ENCODE assay signal across 19 cellular contexts in genomic region chr2:2881507-2881906, GRCh38.
DNase-seq lines count a peak whose midpoint lies in the region; ATAC-seq, FAIRE-seq and TF ChIP-seq lines count a peak whose summit lies in the region.
"Had no signal": no experiment of that assay in that cellular context is flagged by ENCODE, and none has a peak within 500 bp of the region (broad histone marks: within the 10 kb centered on the region; RNA-seq: fewer than 3 reads in every experiment).

No MANE protein-coding gene starts in this region.

- no peak overlapping the region for H3K4me3 Mint-ChIP-seq in activated naive CD8-positive, alpha-beta T cell treated with anti-CD3 and anti-CD28 coated beads for 36 hours
- H3K4me3 Mint-ChIP-seq in activated naive CD8-positive, alpha-beta T cell treated with anti-CD3 and anti-CD28 coated beads, Interleukin-2, amount 50 U/mL, for 24 hours = no peak overlapping the region
- no peak overlapping the region for H3K4me3 Mint-ChIP-seq in type B pancreatic cell
- H3K4me3 Mint-ChIP-seq: CD14-positive monocyte; CD8-positive, alpha-beta T cell had no signal

- H3K27ac Mint-ChIP-seq in activated naive CD8-positive, alpha-beta T cell treated with anti-CD3 and anti-CD28 coated beads for 36 hours = peak overlapping the region; percentile 9
- no peak overlapping the region for H3K27ac Mint-ChIP-seq in activated naive CD8-positive, alpha-beta T cell treated with anti-CD3 and anti-CD28 coated beads, Interleukin-2, amount 50 U/mL, for 24 hours
- peak overlapping the region; percentile 2 for H3K27ac Mint-ChIP-seq in type B pancreatic cell
- H3K27ac Mint-ChIP-seq: CD14-positive monocyte; CD8-positive, alpha-beta T cell had no signal

- H3K9me3 Mint-ChIP-seq in activated naive CD8-positive, alpha-beta T cell treated with anti-CD3 and anti-CD28 coated beads for 36 hours = peaks cover 8% of the 10 kb centered on the region
- peaks cover 13% of the 10 kb centered on the region for H3K9me3 Mint-ChIP-seq in activated naive CD8-positive, alpha-beta T cell treated with anti-CD3 and anti-CD28 coated beads, Interleukin-2, amount 50 U/mL, for 24 hours
- peaks cover 5% of the 10 kb centered on the region for H3K9me3 Mint-ChIP-seq in type B pancreatic cell

- H3K4me1 Mint-ChIP-seq in activated naive CD8-positive, alpha-beta T cell treated with anti-CD3 and anti-CD28 coated beads for 36 hours = no peaks in the 10 kb centered on the region
- peaks cover 2% of the 10 kb centered on the region for H3K4me1 Mint-ChIP-seq in activated naive CD8-positive, alpha-beta T cell treated with anti-CD3 and anti-CD28 coated beads, Interleukin-2, amount 50 U/mL, for 24 hours
- H3K4me1 Mint-ChIP-seq in type B pancreatic cell (ENCODE audit: unreplicated experiment) = peaks cover 10% of the 10 kb centered on the region
- H3K4me1 Mint-ChIP-seq: CD14-positive monocyte had no signal

- no peaks in the 10 kb centered on the region for H3K27me3 Mint-ChIP-seq in activated naive CD8-positive, alpha-beta T cell treated with anti-CD3 and anti-CD28 coated beads for 36 hours
- peaks cover 2% of the 10 kb centered on the region for H3K27me3 Mint-ChIP-seq in activated naive CD8-positive, alpha-beta T cell treated with anti-CD3 and anti-CD28 coated beads, Interleukin-2, amount 50 U/mL, for 24 hours
- peaks cover 3% of the 10 kb centered on the region for H3K27me3 Mint-ChIP-seq in type B pancreatic cell

- no peak for DNase-seq in activated naive CD8-positive, alpha-beta T cell treated with anti-CD3 and anti-CD28 coated beads for 36 hours
- no peak for DNase-seq in activated naive CD8-positive, alpha-beta T cell treated with anti-CD3 and anti-CD28 coated beads, Interleukin-2, amount 50 U/mL, for 24 hours
- DNase-seq in SHP77 treated with DMSO at 0.1 percent for 48 hours (lab: John Stamatoyannopoulos, UW) = peak; percentile 67
- peak; percentile 69 for DNase-seq in left kidney (ENCODE audit: low read depth, low spot score)
- DNase-seq in type B pancreatic cell (ENCODE audit: extremely low spot score, unreplicated experiment) = no peak
- no peak for DNase-seq in RCC 7860 (ENCODE audit: low spot score)
- DNase-seq in NCI-H82 (lab: John Stamatoyannopoulos, UW) = no peak
- DNase-seq: ACHN; CD8-positive, alpha-beta T cell; COR-L47; DMS53; GF-D8; GM23248 had no signal

- no peaks in the 10 kb centered on the region for H3K36me3 Mint-ChIP-seq in activated naive CD8-positive, alpha-beta T cell treated with anti-CD3 and anti-CD28 coated beads for 36 hours
- no peaks in the 10 kb centered on the region for H3K36me3 Mint-ChIP-seq in activated naive CD8-positive, alpha-beta T cell treated with anti-CD3 and anti-CD28 coated beads, Interleukin-2, amount 50 U/mL, for 24 hours (ENCODE audit: low read depth)
- no peaks in the 10 kb centered on the region for H3K36me3 Mint-ChIP-seq in type B pancreatic cell
- H3K36me3 Mint-ChIP-seq: CD14-positive monocyte; CD8-positive, alpha-beta T cell had no signal

- TF ChIP-seq CTCF in type B pancreatic cell (conservative IDR thresholded peaks at IDR 0.05) = no peak

- no peak for FAIRE-seq in RCC 7860 (lab: Jason Lieb, UNC)
- FAIRE-seq: D721Med, GM19239, HepG2, HTR-8/SVneo had no signal

- no peak for ATAC-seq in activated naive CD8-positive, alpha-beta T cell treated with anti-CD3 and anti-CD28 coated beads, Interleukin-2, amount 50 U/mL, for 24 hours
- no peak for ATAC-seq in GM19467 (IDR thresholded peaks at IDR 0.05; ENCODE audit: unreplicated experiment)
- ATAC-seq: CD8-positive, alpha-beta T cell; HepG2 had no signal

Comparison
In these comparisons a context has a peak if more than half of its experiments do, and no peak if none do; other contexts are left out.
1. DNase-seq: peak in SHP77 treated with DMSO at 0.1 percent for 48 hours (single experiment) and left kidney (single experiment); none in activated naive CD8-positive, alpha-beta T cell treated with anti-CD3 and anti-CD28 coated beads for 36 hours (single experiment), activated naive CD8-positive, alpha-beta T cell treated with anti-CD3 and anti-CD28 coated beads, Interleukin-2, amount 50 U/mL, for 24 hours (single experiment), type B pancreatic cell (single experiment), RCC 7860 (single experiment) and NCI-H82 (single experiment).